In genomic region chr4:87865288-87865687, GRCh38 we compare ENCODE assay signal across 22 cellular contexts. TPM values are rescaled to one million over a fixed set of nuclear protein-coding genes. Genes with fewer than 3 reads are reported as not detected.
A peak's percentile ranks its signal among the peaks of the same experiment; 100 is the strongest.
DNase-seq lines count a peak whose midpoint lies in the region; ATAC-seq, FAIRE-seq and TF ChIP-seq lines count a peak whose summit lies in the region.
"Had no signal": no experiment of that assay in that cellular context is flagged by ENCODE, and none has a peak within 500 bp of the region (broad histone marks: within the 10 kb centered on the region; RNA-seq: fewer than 3 reads in every experiment).

No MANE protein-coding gene starts in this region.

- H3K4me1 ChIP-seq in mammary epithelial cell (ENCODE audit: insufficient read depth, low read length): peaks cover 4% of the 10 kb centered on the region
- H3K4me1 ChIP-seq in right lobe of liver: peaks cover 0 to 17% (median 0%) of the 10 kb centered on the region in 4 donors

- no peak for FAIRE-seq in RCC 7860 (lab: Jason Lieb, UNC)
- FAIRE-seq: G401.6 had no signal

- H3K9me3 Mint-ChIP-seq in MCF 10A (ENCODE audit: unreplicated experiment): no peaks in the 10 kb centered on the region
- H3K9me3 Mint-ChIP-seq: activated naive CD4-positive, alpha-beta T cell treated with anti-CD3 and anti-CD28 coated beads, Interleukin-2, amount 50 U/mL, for 24 hours had no signal

- H3K9ac ChIP-seq in mammary epithelial cell (ENCODE audit: insufficient read depth, low read length): no peak overlapping the region

- H3K27ac Mint-ChIP-seq in MCF 10A (ENCODE audit: low read depth, unreplicated experiment): no peak overlapping the region
- H3K27ac Mint-ChIP-seq: activated CD4-positive, alpha-beta T cell treated with anti-CD3 and anti-CD28 coated beads for 36 hours; activated naive CD4-positive, alpha-beta T cell treated with anti-CD3 and anti-CD28 coated beads, Interleukin-2, amount 50 U/mL, for 24 hours had no signal

- no peak overlapping the region for H3K4me3 ChIP-seq in mammary epithelial cell (replicated peaks in 1 of 3; ENCODE audit: insufficient read depth in 1 of 3, low read depth in 2 of 3, low read length in 3 of 3)
- no peak overlapping the region for H3K4me3 ChIP-seq in choroid plexus epithelial cell (ENCODE audit: low read depth, low read length)
- H3K4me3 ChIP-seq in right lobe of liver: peak overlapping the region in 2 of 3 donors; percentile 33 to 40
- H3K4me3 ChIP-seq in foreskin fibroblast (ENCODE audit: low read depth in 1 of 2, low read length in 2 of 2): no peak overlapping the region

- BruUV-seq in MCF 10A (replicated peaks; lab: Mats Ljungman, UMichigan) (no TSS peak), mammary epithelial cell (replicated peaks; lab: Mats Ljungman, UMichigan) (no TSS peak)

- no peaks in the 10 kb centered on the region for H3K27me3 ChIP-seq in mammary epithelial cell (ENCODE audit: insufficient read depth, low read length)
- H3K27me3 ChIP-seq in right lobe of liver: no peaks in the 10 kb centered on the region

- no peak overlapping the region for H3K4me3 Mint-ChIP-seq in MCF 10A (ENCODE audit: unreplicated experiment)
- H3K4me3 Mint-ChIP-seq: activated CD4-positive, alpha-beta T cell treated with anti-CD3 and anti-CD28 coated beads for 36 hours; activated naive CD4-positive, alpha-beta T cell treated with anti-CD3 and anti-CD28 coated beads, Interleukin-2, amount 50 U/mL, for 24 hours had no signal

- peaks cover 7% of the 10 kb centered on the region for H3K4me1 Mint-ChIP-seq in MCF 10A (ENCODE audit: insufficient read depth, unreplicated experiment)
- H3K4me1 Mint-ChIP-seq: activated CD4-positive, alpha-beta T cell treated with anti-CD3 and anti-CD28 coated beads for 36 hours; activated naive CD4-positive, alpha-beta T cell treated with anti-CD3 and anti-CD28 coated beads, Interleukin-2, amount 50 U/mL, for 24 hours had no signal

- no peaks in the 10 kb centered on the region for H3K27me3 Mint-ChIP-seq in MCF 10A (ENCODE audit: insufficient read depth, unreplicated experiment)

- CTCF ChIA-PET in MCF 10A (lab: Yijun Ruan, JAX) (interaction anchor here (0.7 to 1.9 kb wide), 2 partner anchors 16 to 429 kb away, joined by 4 to 10 read pairs; no protein-coding TSS in a partner anchor), mammary epithelial cell (lab: Charles Lee; ENCODE audit: low non-redundant PET) (no interaction called here)

- TF ChIP-seq CTCF in MCF 10A (IDR thresholded peaks at IDR 0.05; ENCODE audit: unreplicated experiment): no peak
- TF ChIP-seq CTCF in mammary epithelial cell (conservative IDR thresholded peaks at IDR 0.05 in 1 of 2, IDR thresholded peaks at IDR 0.05 in 1 of 2; ENCODE audit: extremely low read depth in 1 of 2, insufficient read depth in 1 of 2, low read depth in 1 of 2, low read length in 2 of 2): no peak
- no peak for TF ChIP-seq CTCF in choroid plexus epithelial cell (conservative IDR thresholded peaks at IDR 0.05; ENCODE audit: low read depth, low read length)
- TF ChIP-seq CTCF in right lobe of liver (IDR thresholded peaks at IDR 0.05): no peak
- TF ChIP-seq CTCF in foreskin fibroblast (IDR thresholded peaks at IDR 0.05; ENCODE audit: low read depth, low read length): no peak

- H3K36me3 Mint-ChIP-seq in MCF 10A (ENCODE audit: insufficient read depth, unreplicated experiment): peaks cover 5% of the 10 kb centered on the region
- H3K36me3 Mint-ChIP-seq: activated naive CD4-positive, alpha-beta T cell treated with anti-CD3 and anti-CD28 coated beads, Interleukin-2, amount 50 U/mL, for 24 hours had no signal

- ATAC-seq in right lobe of liver (peak; percentile 62 to 73 (median 71)), HG03460 (IDR thresholded peaks at IDR 0.05; ENCODE audit: unreplicated experiment) (no peak)
- ATAC-seq in activated CD4-positive, CD25-positive, alpha-beta regulatory T cell treated with anti-CD3 and anti-CD28 coated beads, Interleukin-2, amount 50 U/mL, for 24 hours: no peak
- ATAC-seq: activated CD4-positive, alpha-beta T cell treated with anti-CD3 and anti-CD28 coated beads for 36 hours had no signal

- H3K36me3 ChIP-seq in mammary epithelial cell (ENCODE audit: insufficient read depth, low read length) (no peaks in the 10 kb centered on the region), right lobe of liver (no peaks in the 10 kb centered on the region)

- in situ Hi-C loops in mammary epithelial cell (cut with MboI; ENCODE audit: low sequenced_read_pairs in 2 of 2): loop anchor here (25.0 kb wide), 1 partner anchor 647 kb away; the partner anchor contains the start of gene PYURF (in 2 of the 2)

- H3K27ac ChIP-seq in mammary epithelial cell (ENCODE audit: insufficient read depth, low read depth, low read length) (no peak overlapping the region), right lobe of liver (peak overlapping the region; percentile 56 to 87 (median 80))
- H3K27ac ChIP-seq: HL-60 had no signal

- H4K20me1 ChIP-seq in mammary epithelial cell (ENCODE audit: insufficient read depth, low read length): no peaks in the 10 kb centered on the region

- peak; percentile 18 for TF ChIP-seq POLR2A in right lobe of liver (IDR thresholded peaks at IDR 0.05)

- peak; percentile 8 for DNase-seq in MCF 10A (ENCODE audit: unreplicated experiment)
- DNase-seq in mammary epithelial cell: no peak
- DNase-seq in choroid plexus epithelial cell (ENCODE audit: low read depth): peak; percentile 50
- DNase-seq in right lobe of liver: no peak
- DNase-seq in foreskin fibroblast: no peak
- DNase-seq in RCC 7860 (ENCODE audit: low spot score): no peak
- DNase-seq: ACHN; activated CD4-positive, alpha-beta T cell treated with anti-CD3 and anti-CD28 coated beads for 36 hours; activated T-cell treated with anti-CD3 and anti-CD28 coated beads for 4 hours; NCI-H187; Right ventricle myocardium superior had no signal

- intact Hi-C loops in MCF 10A (cut with micrococcal nuclease) (no loop called here), mammary epithelial cell (cut with micrococcal nuclease) (no loop called here), right lobe of liver (cut with DNase I) (no loop called here)

- dilution Hi-C loops in mammary epithelial cell (cut with HindIII; ENCODE audit: low sequenced_read_pairs): no loop called here

- no peak overlapping the region for H2AFZ ChIP-seq in mammary epithelial cell (ENCODE audit: low read depth, low read length)

- H3K79me2 ChIP-seq in mammary epithelial cell (ENCODE audit: insufficient read depth, low read length): no peaks in the 10 kb centered on the region

- WGBS in mammary epithelial cell (ENCODE audit: low coverage, missing lambda C conversion rate): 69% methylated on average over 3 of the region's 3 CpGs
- 3% methylated on average over 3 of the region's 3 CpGs for WGBS in right lobe of liver (ENCODE audit: insufficient coverage, low coverage, low lambda C conversion rate, missing lambda C conversion rate)

- POLR2A ChIA-PET in MCF 10A (lab: Yijun Ruan, JAX): interaction anchor here (1.1 kb wide), 1 partner anchor 9 kb away, joined by 4 read pairs; no protein-coding TSS in a partner anchor

- H3K9me3 ChIP-seq in mammary epithelial cell (replicated peaks; ENCODE audit: insufficient read depth, low read length): no peaks in the 10 kb centered on the region
- H3K9me3 ChIP-seq in right lobe of liver: no peaks in the 10 kb centered on the region

- H3K4me2 ChIP-seq in mammary epithelial cell (ENCODE audit: insufficient read depth, low read depth, low read length): no peak overlapping the region

RNA-seq across cellular contexts. Expression of gene MEPE, which starts 32.5 kb away (rescaled TPM):
- total RNA-seq in MCF 10A (2022) (not detected in 2 replicates), mammary epithelial cell (not detected), right lobe of liver (not detected)
- polyA plus RNA-seq in mammary epithelial cell: not detected
- polyA minus RNA-seq in mammary epithelial cell: not detected
- total RNA-seq: activated CD4-positive, alpha-beta T cell treated with anti-CD3 and anti-CD28 coated beads for 36 hours; cardiac septum; glomerular endothelial cell; kidney epithelial cell; LHCN-M2; pulmonary artery endothelial cell; Right ventricle myocardium superior; T-helper 2 cell treated with Interferon-gamma antibody and Interleukin-4, amounts not matched to agents 100 ng/mL and 5 ng/mL, for 36 hours had no signal

Comparison
In these comparisons a context has a peak if more than half of its experiments do, and no peak if none do; other contexts are left out.
1. DNase-seq: peak in MCF 10A (single experiment) and choroid plexus epithelial cell (single experiment); none in mammary epithelial cell (single experiment), right lobe of liver (0 of 3), foreskin fibroblast (0 of 2) and RCC 7860 (single experiment).
2. H3K4me3 ChIP-seq: peak in right lobe of liver (2 of 3); none in mammary epithelial cell (0 of 3), choroid plexus epithelial cell (single experiment) and foreskin fibroblast (0 of 2).
3. ATAC-seq: peak in right lobe of liver (4 of 4); none in HG03460 (single experiment) and activated CD4-positive, CD25-positive, alpha-beta regulatory T cell treated with anti-CD3 and anti-CD28 coated beads, Interleukin-2, amount 50 U/mL, for 24 hours (0 of 2).